24 cellular contexts compared by ENCODE assay signal in the genomic region with DNA sequence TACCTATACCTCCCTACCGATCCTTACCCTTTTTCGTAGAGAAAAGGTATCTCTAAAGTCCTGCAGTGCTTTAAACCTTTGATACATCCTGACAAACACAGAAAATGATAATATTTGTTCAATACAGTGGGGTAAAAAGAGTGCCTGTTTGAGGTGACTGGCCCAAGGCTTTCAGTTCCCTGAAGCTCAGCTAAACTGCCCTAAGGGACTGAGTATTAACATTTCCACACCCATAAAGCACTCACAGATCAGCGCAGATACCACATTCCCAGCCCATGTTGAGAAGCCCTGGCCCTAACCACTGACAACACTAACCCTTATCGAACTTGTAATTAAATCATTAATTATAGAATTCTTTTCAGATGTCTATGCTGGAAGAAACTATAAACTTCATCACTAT.
DNase-seq lines count a peak whose midpoint lies in the region; ATAC-seq, FAIRE-seq and TF ChIP-seq lines count a peak whose summit lies in the region.
"Had no signal": no experiment of that assay in that cellular context is flagged by ENCODE, and none has a peak within 500 bp of the region (broad histone marks: within the 10 kb centered on the region; RNA-seq: fewer than 3 reads in every experiment).

No MANE protein-coding gene starts in this region.

- H3F3A ChIP-seq in SK-N-SH (replicated peaks; ENCODE audit: insufficient read depth): no peaks in the 10 kb centered on the region

- no peak overlapping the region for H2BK5ac ChIP-seq in mesendoderm (ENCODE audit: low read length)

- peak overlapping the region; percentile 73 for H3K27ac ChIP-seq in HUES64 (ENCODE audit: low read depth, low read length)
- peak overlapping the region; percentile 45 for H3K27ac ChIP-seq in brain microvascular endothelial cell
- peak overlapping the region; percentile 63 for H3K27ac ChIP-seq in mesendoderm (ENCODE audit: low read depth, low read length)
- H3K27ac ChIP-seq in SK-N-SH (ENCODE audit: low read depth in 2 of 2, low read length in 1 of 2): no peak overlapping the region
- H3K27ac ChIP-seq in caudate nucleus (ENCODE audit: low read depth, low read length): no peak overlapping the region
- H3K27ac ChIP-seq: thyroid gland had no signal

- TF ChIP-seq EP300 in SK-N-SH (IDR thresholded peaks at IDR 0.05; ENCODE audit: borderline replicate concordance in 1 of 2, low read depth in 1 of 2, low read length in 1 of 2): no peak

- no peak overlapping the region for H3K23ac ChIP-seq in mesendoderm (ENCODE audit: low read length)

- H2BK120ac ChIP-seq in mesendoderm (ENCODE audit: low read depth, low read length): no peak overlapping the region

- POLR2A ChIA-PET in SK-N-SH (lab: Yijun Ruan, JAX): no interaction called here

- WGBS in HUES64: 64% methylated on average over 4 of the region's 4 CpGs
- no CpG with 5 or more reads among the region's 4 CpGs for WGBS in mesendoderm (ENCODE audit: extremely low coverage, insufficient coverage, low lambda C conversion rate)
- 80% methylated on average over 4 of the region's 4 CpGs for WGBS in SK-N-SH (ENCODE audit: low lambda C conversion rate)

- H2AFZ ChIP-seq in SK-N-SH (ENCODE audit: low read depth): no peak overlapping the region

- peak overlapping the region; percentile 32 for H3K18ac ChIP-seq in mesendoderm (ENCODE audit: low read length)

- H4K8ac ChIP-seq in mesendoderm (ENCODE audit: low read depth, low read length): no peak overlapping the region

- no peak overlapping the region for H4K5ac ChIP-seq in mesendoderm (ENCODE audit: low read length)

- no peaks in the 10 kb centered on the region for H3K9me3 ChIP-seq in HUES64 (ENCODE audit: insufficient read depth, low read depth, low read length)
- H3K9me3 ChIP-seq in SK-N-SH: no peaks in the 10 kb centered on the region
- H3K9me3 ChIP-seq: thyroid gland had no signal

- H3K79me2 ChIP-seq in mesendoderm (ENCODE audit: control insufficient read depth, insufficient read depth, low read length): peaks cover 2% of the 10 kb centered on the region
- peaks cover 13% of the 10 kb centered on the region for H3K79me2 ChIP-seq in SK-N-SH (ENCODE audit: insufficient read depth)

- no peak for FAIRE-seq in HTR-8/SVneo (lab: Jason Lieb, UNC)
- FAIRE-seq: bronchial epithelial cell, endothelial cell of umbilical vein, GM18507 had no signal

- H2AK5ac ChIP-seq in mesendoderm (ENCODE audit: low read length): no peak overlapping the region

- no peaks in the 10 kb centered on the region for H4K20me1 ChIP-seq in SK-N-SH (ENCODE audit: insufficient read depth)

- TF ChIP-seq RAD21 in SK-N-SH (IDR thresholded peaks at IDR 0.05; ENCODE audit: low read length): no peak

- H3K4me3 ChIP-seq in HUES64 (ENCODE audit: low read length) (no peak overlapping the region), brain microvascular endothelial cell (ENCODE audit: low read depth, low read length) (no peak overlapping the region), mesendoderm (ENCODE audit: low read length) (no peak overlapping the region), SK-N-SH (ENCODE audit: low read depth in 2 of 2, low read length in 1 of 2) (no peak overlapping the region)
- H3K4me3 ChIP-seq: thyroid gland had no signal

- H3K9me2 ChIP-seq in SK-N-SH: no peaks in the 10 kb centered on the region

- ATAC-seq in GM18511 (IDR thresholded peaks at IDR 0.05; ENCODE audit: unreplicated experiment): no peak
- ATAC-seq: activated CD8-positive, alpha-beta memory T cell treated with anti-CD3 and anti-CD28 coated beads, Interleukin-2, amount 10 ng/mL, durations not matched to agents 7 days and 5 days; activated T-helper 17 cell treated with anti-CD3 and anti-CD28 coated beads, Interleukin-2, amount 50 U/mL, for 72 hours; natural killer cell treated with Interleukin-12 subunit alpha and Interleukin-12 subunit beta and Interleukin-15 and Interleukin-18, amount 100 ng/mL, for 72 hours had no signal

- no peak overlapping the region for H3K4ac ChIP-seq in mesendoderm (ENCODE audit: low read depth, low read length)

- no peak overlapping the region for H3K56ac ChIP-seq in mesendoderm (ENCODE audit: low read length)

- CTCF ChIA-PET in SK-N-SH (lab: Yijun Ruan, JAX): no interaction called here

- in situ Hi-C loops in brain microvascular endothelial cell (cut with HindIII; ENCODE audit: low pct_ligation_motif_present, low sequenced_read_pairs): no loop called here

- H2BK15ac ChIP-seq in mesendoderm (replicated peaks; ENCODE audit: low read depth): peak overlapping the region; percentile 92

- H3K27me3 ChIP-seq in HUES64 (ENCODE audit: insufficient read depth, low read length) (no peaks in the 10 kb centered on the region), brain microvascular endothelial cell (replicated peaks) (no peaks in the 10 kb centered on the region), mesendoderm (ENCODE audit: insufficient read depth, low read length, poor library complexity) (no peaks in the 10 kb centered on the region), SK-N-SH (ENCODE audit: insufficient read depth) (no peaks in the 10 kb centered on the region)
- H3K27me3 ChIP-seq: thyroid gland had no signal

- peaks cover 2% of the 10 kb centered on the region for H3K79me1 ChIP-seq in mesendoderm (ENCODE audit: low read length)

- H3K36me3 ChIP-seq in HUES64 (ENCODE audit: insufficient read depth, low read length): no peaks in the 10 kb centered on the region
- H3K36me3 ChIP-seq in brain microvascular endothelial cell (replicated peaks): no peaks in the 10 kb centered on the region
- no peaks in the 10 kb centered on the region for H3K36me3 ChIP-seq in mesendoderm (ENCODE audit: control insufficient read depth, insufficient read depth, low read length)
- no peaks in the 10 kb centered on the region for H3K36me3 ChIP-seq in SK-N-SH (replicated peaks in 1 of 2; ENCODE audit: control insufficient read depth in 1 of 2, insufficient read depth in 2 of 2, low read length in 1 of 2)
- H3K36me3 ChIP-seq: thyroid gland had no signal

- no peak for DNase-seq in brain microvascular endothelial cell
- DNase-seq in mesendoderm: peak; percentile 88
- DNase-seq in SK-N-SH: no peak
- DNase-seq in HTR-8/SVneo (ENCODE audit: insufficient read length, low spot score): no peak
- no peak for DNase-seq in caudate nucleus (lab: John Stamatoyannopoulos, UW)
- DNase-seq: activated CD4-positive, alpha-beta T cell treated with anti-CD3 and anti-CD28 coated beads, Interleukin-2, amount 10 ng/mL, durations not matched to agents 24 days and 14 days; activated CD8-positive, alpha-beta memory T cell treated with anti-CD3 and anti-CD28 coated beads, Interleukin-2, amount 10 ng/mL, durations not matched to agents 7 days and 5 days; activated naive CD8-positive, alpha-beta T cell treated with anti-CD3 and anti-CD28 coated beads for 36 hours; COR-L47; KBM-7; NCI-H1694 treated with DMSO at 0.1 percent for 48 hours; NCI-H2227 treated with DMSO at 0.1 percent for 48 hours; OCI-M1; posterior cingulate gyrus; SHP77 treated with DMSO at 0.1 percent for 48 hours; stimulated activated naive CD4-positive, alpha-beta T cell; thyroid gland had no signal

- H3K9ac ChIP-seq in HUES64 (ENCODE audit: low read depth, low read length) (peak overlapping the region; percentile 31; the same call in 1 of the 2 replicates), mesendoderm (ENCODE audit: low read length) (no peak overlapping the region), SK-N-SH (no peak overlapping the region)

- TF ChIP-seq CTCF in brain microvascular endothelial cell (IDR thresholded peaks at IDR 0.05; ENCODE audit: low read depth, low read length, missing control alignments): no peak
- TF ChIP-seq CTCF in SK-N-SH (IDR thresholded peaks at IDR 0.05): no peak

- H3K4me2 ChIP-seq in mesendoderm (ENCODE audit: low read length) (no peak overlapping the region), SK-N-SH (no peak overlapping the region)

- peaks cover 41% of the 10 kb centered on the region for H3K4me1 ChIP-seq in HUES64 (ENCODE audit: insufficient read depth, low read length)
- H3K4me1 ChIP-seq in mesendoderm (ENCODE audit: control insufficient read depth, low read depth, low read length): peaks cover 14% of the 10 kb centered on the region
- H3K4me1 ChIP-seq in SK-N-SH (ENCODE audit: control insufficient read depth in 1 of 2, insufficient read depth in 2 of 2, low read depth in 1 of 2, low read length in 1 of 2): peaks cover 0 to 37% of the 10 kb centered on the region in 2 experiments; a peak in 3 of 4 replicates

TF ChIP-seq in SK-N-SH, 30 proteins besides CTCF, POLR2A, EP300 and RAD21 (continues in another document):
- TF ChIP-seq, protein P1, sequence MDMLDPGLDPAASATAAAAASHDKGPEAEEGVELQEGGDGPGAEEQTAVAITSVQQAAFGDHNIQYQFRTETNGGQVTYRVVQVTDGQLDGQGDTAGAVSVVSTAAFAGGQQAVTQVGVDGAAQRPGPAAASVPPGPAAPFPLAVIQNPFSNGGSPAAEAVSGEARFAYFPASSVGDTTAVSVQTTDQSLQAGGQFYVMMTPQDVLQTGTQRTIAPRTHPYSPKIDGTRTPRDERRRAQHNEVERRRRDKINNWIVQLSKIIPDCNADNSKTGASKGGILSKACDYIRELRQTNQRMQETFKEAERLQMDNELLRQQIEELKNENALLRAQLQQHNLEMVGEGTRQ (IDR thresholded peaks at IDR 0.05; ENCODE audit: borderline replicate concordance, low read depth, low read length): no peak
- no peak for TF ChIP-seq RFX5 (IDR thresholded peaks at IDR 0.05; ENCODE audit: low read length)
- no peak for TF ChIP-seq MEF2A (IDR thresholded peaks at IDR 0.05; ENCODE audit: borderline replicate concordance, low read depth)
- TF ChIP-seq MXI1 (IDR thresholded peaks at IDR 0.05; ENCODE audit: low read depth, low read length): no peak
- TF ChIP-seq, protein P2, sequence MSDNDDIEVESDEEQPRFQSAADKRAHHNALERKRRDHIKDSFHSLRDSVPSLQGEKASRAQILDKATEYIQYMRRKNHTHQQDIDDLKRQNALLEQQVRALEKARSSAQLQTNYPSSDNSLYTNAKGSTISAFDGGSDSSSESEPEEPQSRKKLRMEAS (IDR thresholded peaks at IDR 0.05; ENCODE audit: low read depth): no peak
- TF ChIP-seq TCF12 (IDR thresholded peaks at IDR 0.05): no peak
- no peak for TF ChIP-seq NFIC (IDR thresholded peaks at IDR 0.05; ENCODE audit: borderline replicate concordance)
- TF ChIP-seq SIN3A (IDR thresholded peaks at IDR 0.05; ENCODE audit: borderline replicate concordance, low read depth, low read length): no peak
- TF ChIP-seq RXRA (IDR thresholded peaks at IDR 0.05; ENCODE audit: borderline replicate concordance, low read depth): no peak
- no peak for TF ChIP-seq TEAD4 (IDR thresholded peaks at IDR 0.05; ENCODE audit: borderline replicate concordance, insufficient read depth)
- TF ChIP-seq FOXJ3 (CRISPR knock-in tag; IDR thresholded peaks at IDR 0.05): no peak

Comparison
In these comparisons a context has a peak if more than half of its experiments do, and no peak if none do; other contexts are left out.
1. H3K27ac ChIP-seq: peak in HUES64 (single experiment), brain microvascular endothelial cell (single experiment) and mesendoderm (single experiment); none in SK-N-SH (0 of 2) and caudate nucleus (single experiment).